In genomic region chr12:46824709-46825108, GRCh38 we compare ENCODE assay signal across 24 cellular contexts. TPM values are rescaled to one million over a fixed set of nuclear protein-coding genes. Genes with fewer than 3 reads are reported as not detected.
"Had no signal": no experiment of that assay in that cellular context is flagged by ENCODE, and none has a peak within 500 bp of the region (broad histone marks: within the 10 kb centered on the region; RNA-seq: fewer than 3 reads in every experiment).

No MANE protein-coding gene starts in this region.

- H3K36me3 ChIP-seq: breast epithelium, esophagus muscularis mucosa, heart left ventricle, pancreas, thoracic aorta, upper lobe of left lung had no signal

- DNase-seq: activated CD4-positive, alpha-beta memory T cell treated with anti-CD3 and anti-CD28 coated beads, Interleukin-2, amount 10 ng/mL, durations not matched to agents 7 days and 5 days; activated CD4-positive, alpha-beta T cell treated with anti-CD3 and anti-CD28 coated beads, Interleukin-2, amount 10 ng/mL, durations not matched to agents 24 days and 14 days; activated CD4-positive, CD25-positive, alpha-beta regulatory T cell treated with anti-CD3 and anti-CD28 coated beads, Interleukin-2, amount 50 U/mL, for 72 hours; activated naive CD4-positive, alpha-beta T cell; activated T-cell treated with anti-CD3 and anti-CD28 coated beads, Interleukin-2, amount 50 U/mL, for 48 hours; central memory CD4-positive, alpha-beta T cell; foreskin keratinocyte; heart left ventricle; naive B cell; pancreas; right cardiac atrium; stimulated activated CD4-positive, alpha-beta T cell treated with anti-CD3 and anti-CD28 coated beads, Interleukin-12 subunit alpha, Interleukin-12 subunit beta, amount 100 ng/mL, for 4 hours; stimulated activated CD4-positive, alpha-beta T cell treated with anti-CD3 and anti-CD28 coated beads, Interleukin-4, amount 100 ng/mL, for 1 hour; T-helper 2 cell; upper lobe of left lung had no signal

- H3K27me3 ChIP-seq: foreskin keratinocyte had no signal

- H3K4me3 ChIP-seq: breast epithelium, esophagus muscularis mucosa, lung, pancreas, upper lobe of left lung had no signal

- H3K27ac ChIP-seq: breast epithelium, esophagus muscularis mucosa, foreskin keratinocyte, heart left ventricle, pancreas, skin epidermis, thoracic aorta, upper lobe of left lung had no signal

- ATAC-seq: activated naive CD4-positive, alpha-beta T cell treated with anti-CD3 and anti-CD28 coated beads, Interleukin-2, amount 50 U/mL, for 72 hours; foreskin keratinocyte; right cardiac atrium; stimulated activated effector memory CD8-positive, alpha-beta T cell treated with anti-CD3 and anti-CD28 coated beads, Interleukin-12 subunit alpha, Interleukin-12 subunit beta, amount 100 ng/mL, for 72 hours had no signal

- H3K9me3 ChIP-seq: breast epithelium, esophagus muscularis mucosa, pancreas, thoracic aorta, upper lobe of left lung had no signal

- H3K4me1 ChIP-seq: breast epithelium, pancreas had no signal

- FAIRE-seq: pancreas had no signal

RNA-seq across cellular contexts. Expression of gene SLC38A4, which starts 1.1 kb away (rescaled TPM):
- total RNA-seq: activated CD4-positive, alpha-beta memory T cell treated with anti-CD3 and anti-CD28 coated beads, Interleukin-2, amount 10 ng/mL, durations not matched to agents 7 days and 5 days; activated CD4-positive, alpha-beta T cell treated with anti-CD3 and anti-CD28 coated beads, Interleukin-2, amount 10 ng/mL, durations not matched to agents 24 days and 14 days; activated naive CD4-positive, alpha-beta T cell treated with anti-CD3 and anti-CD28 coated beads, Interleukin-2, amount 50 U/mL, for 72 hours; kidney epithelial cell had no signal
- polyA plus RNA-seq: neural cell had no signal
